8 cellular contexts compared by ENCODE assay signal in the genomic region with DNA sequence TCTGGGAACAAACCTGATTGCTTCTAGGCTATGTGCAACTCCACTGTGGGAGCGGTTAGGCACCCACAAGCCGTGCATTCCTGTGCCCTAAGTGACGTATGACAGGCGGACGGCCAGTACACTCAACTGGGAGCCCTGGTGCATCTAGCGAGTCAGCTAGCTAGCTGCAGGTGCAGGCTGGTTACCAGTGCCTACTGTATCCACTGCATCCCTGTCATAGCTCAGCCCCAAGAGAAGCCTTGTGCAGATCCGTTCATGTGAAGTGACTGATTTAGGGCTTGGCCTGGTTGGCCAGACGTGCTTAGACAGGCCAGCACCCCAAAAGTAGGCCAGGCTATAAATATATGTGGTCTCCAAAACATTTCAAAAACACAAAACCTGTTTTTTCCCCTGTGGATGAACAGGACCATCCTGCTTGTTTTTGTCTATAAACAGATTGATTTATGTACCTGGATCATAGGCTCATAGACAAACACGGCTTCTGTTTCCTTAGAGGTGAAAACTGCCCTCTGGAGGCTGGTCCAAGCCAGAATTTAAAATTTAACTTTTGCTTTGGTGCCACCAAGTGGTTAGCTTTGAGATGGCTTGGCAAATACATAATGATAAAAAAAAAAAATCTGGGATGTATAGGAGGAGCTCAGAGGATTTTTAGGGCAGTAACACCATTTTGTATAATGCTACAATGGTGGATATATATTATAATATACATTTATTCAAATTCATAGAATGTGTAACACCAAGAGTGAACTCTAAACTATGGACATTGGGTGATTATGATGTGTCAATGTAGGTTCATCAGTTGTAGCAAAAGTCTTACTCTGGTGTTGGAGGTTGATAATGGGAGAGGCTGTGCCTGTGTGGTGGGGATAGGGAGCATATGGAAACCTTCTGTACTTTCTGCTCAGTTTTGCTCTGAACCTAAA.
DNase-seq lines count a peak whose midpoint lies in the region; ATAC-seq and TF ChIP-seq lines count a peak whose summit lies in the region.

No MANE protein-coding gene starts in this region.

- no peak for TF ChIP-seq POLR2A in ovary (IDR thresholded peaks at IDR 0.05)

- no peaks in the 10 kb centered on the region for H3K36me3 Mint-ChIP-seq in activated T-helper 1 cell treated with anti-CD3 and anti-CD28 coated beads, Interleukin-12 subunit alpha, Interleukin-12 subunit beta, Interleukin-2, Interleukin-4 antibody, amounts not matched to agents 30 ng/mL and 10 ng/mL and 1 ng/mL, durations not matched to agents 14 hours and 24 hours and 36 hours (ENCODE audit: low read depth)

- no peaks in the 10 kb centered on the region for H3K9me3 Mint-ChIP-seq in activated T-helper 1 cell treated with anti-CD3 and anti-CD28 coated beads, Interleukin-12 subunit alpha, Interleukin-12 subunit beta, Interleukin-2, Interleukin-4 antibody, amounts not matched to agents 30 ng/mL and 10 ng/mL and 1 ng/mL, durations not matched to agents 14 hours and 24 hours and 36 hours

- TF ChIP-seq CTCF in fibroblast of villous mesenchyme (IDR thresholded peaks at IDR 0.05; ENCODE audit: insufficient read depth, low read depth, low read length) (peak; percentile 76), ovary (IDR thresholded peaks at IDR 0.05) (peak; percentile 72 to 85 (median 75))

- H3K9me3 ChIP-seq in ovary (no peaks in the 10 kb centered on the region), aorta (ENCODE audit: control insufficient read depth, low read length) (no peaks in the 10 kb centered on the region)

- TF ChIP-seq EP300 in ovary (IDR thresholded peaks at IDR 0.05): no peak

- in situ Hi-C loops in G401 (cut with HindIII; ENCODE audit: low sequenced_read_pairs): no loop called here

- H3K27me3 Mint-ChIP-seq in activated T-helper 1 cell treated with anti-CD3 and anti-CD28 coated beads, Interleukin-12 subunit alpha, Interleukin-12 subunit beta, Interleukin-2, Interleukin-4 antibody, amounts not matched to agents 30 ng/mL and 10 ng/mL and 1 ng/mL, durations not matched to agents 14 hours and 24 hours and 36 hours (ENCODE audit: insufficient read depth): no peaks in the 10 kb centered on the region

- no peak overlapping the region for H3K27ac Mint-ChIP-seq in activated T-helper 1 cell treated with anti-CD3 and anti-CD28 coated beads, Interleukin-12 subunit alpha, Interleukin-12 subunit beta, Interleukin-2, Interleukin-4 antibody, amounts not matched to agents 30 ng/mL and 10 ng/mL and 1 ng/mL, durations not matched to agents 14 hours and 24 hours and 36 hours

- WGBS in ovary, 3 donors: 67 to 71% (median 70%) methylated on average over 9 of the region's 9 CpGs
- WGBS in aorta, 2 donors: 30 to 32% methylated on average over 9 of the region's 9 CpGs

- H3K4me3 ChIP-seq in Jurkat, Clone E6-1 (ENCODE audit: low read length): no peak overlapping the region
- H3K4me3 ChIP-seq in fibroblast of villous mesenchyme (ENCODE audit: low read depth, low read length) (no peak overlapping the region), ovary (no peak overlapping the region), aorta (ENCODE audit: low read length in 2 of 2) (no peak overlapping the region)

- H3K27ac ChIP-seq in ovary: no peak overlapping the region
- H3K27ac ChIP-seq in aorta (ENCODE audit: low read depth in 1 of 2, low read length in 2 of 2): no peak overlapping the region

- no peak overlapping the region for H3K4me3 Mint-ChIP-seq in activated T-helper 1 cell treated with anti-CD3 and anti-CD28 coated beads, Interleukin-12 subunit alpha, Interleukin-12 subunit beta, Interleukin-2, Interleukin-4 antibody, amounts not matched to agents 30 ng/mL and 10 ng/mL and 1 ng/mL, durations not matched to agents 14 hours and 24 hours and 36 hours

- peak; percentile 89 for ATAC-seq in GM21737 (IDR thresholded peaks at IDR 0.05; ENCODE audit: unreplicated experiment)
- ATAC-seq in aorta (ENCODE audit: low FRiP score): peak; percentile 84

- H3K4me1 Mint-ChIP-seq in activated T-helper 1 cell treated with anti-CD3 and anti-CD28 coated beads, Interleukin-12 subunit alpha, Interleukin-12 subunit beta, Interleukin-2, Interleukin-4 antibody, amounts not matched to agents 30 ng/mL and 10 ng/mL and 1 ng/mL, durations not matched to agents 14 hours and 24 hours and 36 hours (ENCODE audit: low read depth): no peaks in the 10 kb centered on the region

- H3K36me3 ChIP-seq in ovary (no peaks in the 10 kb centered on the region), aorta (ENCODE audit: control insufficient read depth in 1 of 2, insufficient read depth in 2 of 2, low read length in 1 of 2) (no peaks in the 10 kb centered on the region)

- H3K27me3 ChIP-seq in ovary (no peaks in the 10 kb centered on the region), aorta (ENCODE audit: control insufficient read depth in 1 of 2, insufficient read depth in 2 of 2, low read length in 1 of 2) (no peaks in the 10 kb centered on the region)

- intact Hi-C loops in activated T-helper 1 cell treated with anti-CD3 and anti-CD28 coated beads, Interleukin-12 subunit alpha, Interleukin-12 subunit beta, Interleukin-2, Interleukin-4 antibody, amounts not matched to agents 30 ng/mL and 10 ng/mL and 1 ng/mL, durations not matched to agents 14 hours and 24 hours and 36 hours (cut with micrococcal nuclease): loop anchor here (1.0 to 10.0 kb wide), 6 partner anchors 67 to 967 kb away; partner anchors contain the start of genes FUBP1, GIPC2 and USP33
- intact Hi-C loops in ovary (cut with DNase I): loop anchor here in 1 of 4 donors (10.0 kb wide), 1 partner anchor 969 kb away; no protein-coding TSS in a partner anchor
- intact Hi-C loops in aorta (cut with DNase I): loop anchor here (5.0 kb wide), 2 partner anchors 72 to 137 kb away; partner anchors contain the start of gene FUBP1 (in 2 of the 2)

- DNase-seq in G401 (ENCODE audit: low spot score) (peak; percentile 76), OCI-M1 (lab: John Stamatoyannopoulos, UW) (peak; percentile 94), fibroblast of villous mesenchyme (ENCODE audit: low read depth) (peak; percentile 85), ovary (peak; percentile 30 to 62 (median 46)), aorta (no peak)
- peak; percentile 71 for DNase-seq in Jurkat, Clone E6-1 (ENCODE audit: low read depth, low spot score)
- peak; percentile 45 for DNase-seq in activated T-helper 1 cell treated with anti-CD3 and anti-CD28 coated beads, Interleukin-12 subunit alpha, Interleukin-12 subunit beta, Interleukin-2, Interleukin-4 antibody, amounts not matched to agents 30 ng/mL and 10 ng/mL and 1 ng/mL, durations not matched to agents 14 hours and 24 hours and 36 hours (ENCODE audit: low spot score)

- H3K4me1 ChIP-seq in ovary (ENCODE audit: insufficient read depth): no peaks in the 10 kb centered on the region
- peaks cover 0 to 2% of the 10 kb centered on the region in 2 donors for H3K4me1 ChIP-seq in aorta (ENCODE audit: control insufficient read depth in 1 of 2, insufficient read depth in 2 of 2, low read length in 2 of 2)

Comparison
In these comparisons a context has a peak if more than half of its experiments do, and no peak if none do; other contexts are left out.
1. DNase-seq: peak in G401 (single experiment), Jurkat, Clone E6-1 (single experiment), OCI-M1 (single experiment), activated T-helper 1 cell treated with anti-CD3 and anti-CD28 coated beads, Interleukin-12 subunit alpha, Interleukin-12 subunit beta, Interleukin-2, Interleukin-4 antibody, amounts not matched to agents 30 ng/mL and 10 ng/mL and 1 ng/mL, durations not matched to agents 14 hours and 24 hours and 36 hours (single experiment), fibroblast of villous mesenchyme (single experiment) and ovary (5 of 5); none in aorta (0 of 2).